19 cellular contexts compared by ENCODE assay signal in genomic region chr2:128633501-128633900, GRCh38.
DNase-seq lines count a peak whose midpoint lies in the region; ATAC-seq, FAIRE-seq and TF ChIP-seq lines count a peak whose summit lies in the region.
"Had no signal": no experiment of that assay in that cellular context is flagged by ENCODE, and none has a peak within 500 bp of the region (broad histone marks: within the 10 kb centered on the region; RNA-seq: fewer than 3 reads in every experiment).

No MANE protein-coding gene starts in this region.

- in situ Hi-C loops in astrocyte of the cerebellum (cut with HindIII; ENCODE audit: low sequenced_read_pairs) = no loop called here

- CTCF ChIA-PET in activated CD8-positive, alpha-beta memory T cell treated with anti-CD3 and anti-CD28 coated beads, Interleukin-2, amount 10 ng/mL, durations not matched to agents 7 days and 5 days (lab: Charles Lee) = no interaction called here

- H3K4me1 Mint-ChIP-seq in activated CD8-positive, alpha-beta memory T cell treated with anti-CD3 and anti-CD28 coated beads, Interleukin-2, amount 10 ng/mL, durations not matched to agents 7 days and 5 days = peaks cover 9% of the 10 kb centered on the region
- H3K4me1 Mint-ChIP-seq: CD4-positive, alpha-beta memory T cell had no signal

- H3K27ac Mint-ChIP-seq in activated CD8-positive, alpha-beta memory T cell treated with anti-CD3 and anti-CD28 coated beads, Interleukin-2, amount 10 ng/mL, durations not matched to agents 7 days and 5 days = no peak overlapping the region
- H3K27ac Mint-ChIP-seq: CD4-positive, alpha-beta memory T cell had no signal

- H3K36me3 Mint-ChIP-seq in activated CD8-positive, alpha-beta memory T cell treated with anti-CD3 and anti-CD28 coated beads, Interleukin-2, amount 10 ng/mL, durations not matched to agents 7 days and 5 days = no peaks in the 10 kb centered on the region
- H3K36me3 Mint-ChIP-seq: CD4-positive, alpha-beta memory T cell had no signal

- ATAC-seq in activated CD8-positive, alpha-beta memory T cell treated with anti-CD3 and anti-CD28 coated beads, Interleukin-2, amount 10 ng/mL, durations not matched to agents 7 days and 5 days = no peak
- no peak for ATAC-seq in GM18868 (IDR thresholded peaks at IDR 0.05; ENCODE audit: unreplicated experiment)
- ATAC-seq: HCT116 had no signal

- peaks cover 38% of the 10 kb centered on the region for H3K27me3 Mint-ChIP-seq in activated CD8-positive, alpha-beta memory T cell treated with anti-CD3 and anti-CD28 coated beads, Interleukin-2, amount 10 ng/mL, durations not matched to agents 7 days and 5 days

- H3K9me3 Mint-ChIP-seq in activated CD8-positive, alpha-beta memory T cell treated with anti-CD3 and anti-CD28 coated beads, Interleukin-2, amount 10 ng/mL, durations not matched to agents 7 days and 5 days (ENCODE audit: low read depth) = no peaks in the 10 kb centered on the region

- no peak for TF ChIP-seq CTCF in astrocyte of the cerebellum (IDR thresholded peaks at IDR 0.05; ENCODE audit: low read depth, low read length, missing control alignments)

- no peak for FAIRE-seq in GM12891 (lab: Jason Lieb, UNC)

- H3K4me3 Mint-ChIP-seq in activated CD8-positive, alpha-beta memory T cell treated with anti-CD3 and anti-CD28 coated beads, Interleukin-2, amount 10 ng/mL, durations not matched to agents 7 days and 5 days = no peak overlapping the region
- H3K4me3 Mint-ChIP-seq: CD4-positive, alpha-beta memory T cell had no signal

- peak; percentile 9 for DNase-seq in activated CD8-positive, alpha-beta memory T cell treated with anti-CD3 and anti-CD28 coated beads, Interleukin-2, amount 10 ng/mL, durations not matched to agents 7 days and 5 days
- no peak for DNase-seq in activated CD8-positive, alpha-beta memory T cell treated with anti-CD3 and anti-CD28 coated beads, Interleukin-2, amount 50 U/mL, for 48 hours
- DNase-seq in astrocyte of the cerebellum (ENCODE audit: low read depth) = peak; percentile 87
- peak; percentile 40 for DNase-seq in fibroblast of peridontal ligament (ENCODE audit: extremely low read depth)
- DNase-seq in UCSD-AML1 (lab: John Stamatoyannopoulos, UW; ENCODE audit: unreplicated experiment) = no peak
- no peak for DNase-seq in GM12891 (ENCODE audit: insufficient read length, low spot score)
- DNase-seq in hepatic stellate cell (ENCODE audit: low spot score) = no peak
- DNase-seq: Calu3; CD4-positive, alpha-beta memory T cell; DMS53; NCI-H1048; NCI-H1436 treated with DMSO at 0.1 percent for 48 hours; NCI-H2029 treated with DMSO at 0.1 percent for 48 hours; NCI-H2171 treated with DMSO at 0.1 percent for 48 hours; NCI-H510A; NCI-H82; PC-9 had no signal

- no peak for TF ChIP-seq POLR2A in GM12891 (IDR thresholded peaks at IDR 0.05; ENCODE audit: low read depth, low read length)

- H3K4me3 ChIP-seq in astrocyte of the cerebellum (ENCODE audit: low read depth, low read length) = no peak overlapping the region
- H3K4me3 ChIP-seq: PC-9 had no signal

TF ChIP-seq in GM12891, 5 proteins besides CTCF, POLR2A, EP300 and RAD21:
- TF ChIP-seq POU2F2 (IDR thresholded peaks at IDR 0.05; ENCODE audit: low read depth, low read length) = no peak
- TF ChIP-seq PAX5 (IDR thresholded peaks at IDR 0.05; ENCODE audit: insufficient read depth, low read length, severe bottlenecking) = no peak
- TF ChIP-seq SPI1 (IDR thresholded peaks at IDR 0.05; ENCODE audit: low read depth, low read length) = no peak
- no peak for TF ChIP-seq TAF1 (IDR thresholded peaks at IDR 0.05; ENCODE audit: low read depth, low read length)
- no peak for TF ChIP-seq POLR2AphosphoS5 (IDR thresholded peaks at IDR 0.05; ENCODE audit: low read depth, low read length)

Comparison
In these comparisons a context has a peak if more than half of its experiments do, and no peak if none do; other contexts are left out.
1. DNase-seq: peak in activated CD8-positive, alpha-beta memory T cell treated with anti-CD3 and anti-CD28 coated beads, Interleukin-2, amount 10 ng/mL, durations not matched to agents 7 days and 5 days (single experiment), astrocyte of the cerebellum (single experiment) and fibroblast of peridontal ligament (single experiment); none in activated CD8-positive, alpha-beta memory T cell treated with anti-CD3 and anti-CD28 coated beads, Interleukin-2, amount 50 U/mL, for 48 hours (single experiment), UCSD-AML1 (single experiment), GM12891 (single experiment) and hepatic stellate cell (single experiment).